Comparison of ENCODE assay signal across 1 cellular context in the genomic region with DNA sequence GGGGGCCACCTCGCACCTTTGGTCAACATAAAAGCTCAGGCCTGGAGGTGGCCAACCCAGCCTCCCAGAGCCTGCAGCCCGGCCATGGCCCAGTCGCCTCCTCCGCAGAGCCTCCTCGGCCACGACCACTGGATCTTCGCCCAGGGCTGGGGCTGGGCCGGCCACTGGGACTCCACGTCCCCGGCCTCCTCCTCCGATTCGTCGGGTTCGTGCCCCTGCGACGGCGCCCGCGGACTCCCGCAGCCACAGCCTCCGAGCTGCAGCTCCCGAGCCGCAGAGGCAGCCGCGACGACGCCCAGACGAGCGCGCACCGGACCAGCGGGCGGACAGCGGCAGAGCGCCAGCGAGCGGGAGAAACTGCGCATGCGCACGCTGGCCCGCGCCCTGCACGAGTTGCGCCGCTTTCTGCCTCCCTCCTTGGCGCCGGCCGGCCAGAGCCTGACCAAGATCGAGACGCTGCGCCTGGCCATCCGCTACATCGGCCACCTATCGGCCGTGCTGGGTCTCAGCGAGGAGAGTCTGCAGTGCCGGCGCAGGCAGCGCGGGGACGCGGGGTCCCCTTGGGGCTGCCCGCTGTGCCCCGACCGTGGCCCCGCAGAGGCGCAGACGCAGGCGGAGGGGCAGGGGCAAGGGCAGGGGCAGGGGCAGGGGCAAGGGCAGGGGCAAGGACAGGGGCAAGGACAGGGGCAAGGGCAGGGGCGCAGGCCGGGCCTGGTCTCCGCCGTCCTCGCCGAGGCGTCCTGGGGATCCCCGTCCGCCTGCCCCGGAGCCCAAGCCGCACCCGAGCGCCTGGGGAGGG.
A peak's percentile ranks its signal among the peaks of the same experiment; 100 is the strongest.
TF ChIP-seq lines count a peak whose summit lies in the region.

A gene with protein sequence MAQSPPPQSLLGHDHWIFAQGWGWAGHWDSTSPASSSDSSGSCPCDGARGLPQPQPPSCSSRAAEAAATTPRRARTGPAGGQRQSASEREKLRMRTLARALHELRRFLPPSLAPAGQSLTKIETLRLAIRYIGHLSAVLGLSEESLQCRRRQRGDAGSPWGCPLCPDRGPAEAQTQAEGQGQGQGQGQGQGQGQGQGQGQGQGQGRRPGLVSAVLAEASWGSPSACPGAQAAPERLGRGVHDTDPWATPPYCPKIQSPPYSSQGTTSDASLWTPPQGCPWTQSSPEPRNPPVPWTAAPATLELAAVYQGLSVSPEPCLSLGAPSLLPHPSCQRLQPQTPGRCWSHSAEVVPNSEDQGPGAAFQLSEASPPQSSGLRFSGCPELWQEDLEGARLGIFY (plus strand): TSS at position 59 of the 799 bp plus-strand sequence. CDS start 26 bp downstream, at position 85.

TF ChIP-seq in K562, 482 proteins besides CTCF, POLR2A, EP300 and RAD21 (continued from another document and continues in another):
- TF ChIP-seq, protein P1, sequence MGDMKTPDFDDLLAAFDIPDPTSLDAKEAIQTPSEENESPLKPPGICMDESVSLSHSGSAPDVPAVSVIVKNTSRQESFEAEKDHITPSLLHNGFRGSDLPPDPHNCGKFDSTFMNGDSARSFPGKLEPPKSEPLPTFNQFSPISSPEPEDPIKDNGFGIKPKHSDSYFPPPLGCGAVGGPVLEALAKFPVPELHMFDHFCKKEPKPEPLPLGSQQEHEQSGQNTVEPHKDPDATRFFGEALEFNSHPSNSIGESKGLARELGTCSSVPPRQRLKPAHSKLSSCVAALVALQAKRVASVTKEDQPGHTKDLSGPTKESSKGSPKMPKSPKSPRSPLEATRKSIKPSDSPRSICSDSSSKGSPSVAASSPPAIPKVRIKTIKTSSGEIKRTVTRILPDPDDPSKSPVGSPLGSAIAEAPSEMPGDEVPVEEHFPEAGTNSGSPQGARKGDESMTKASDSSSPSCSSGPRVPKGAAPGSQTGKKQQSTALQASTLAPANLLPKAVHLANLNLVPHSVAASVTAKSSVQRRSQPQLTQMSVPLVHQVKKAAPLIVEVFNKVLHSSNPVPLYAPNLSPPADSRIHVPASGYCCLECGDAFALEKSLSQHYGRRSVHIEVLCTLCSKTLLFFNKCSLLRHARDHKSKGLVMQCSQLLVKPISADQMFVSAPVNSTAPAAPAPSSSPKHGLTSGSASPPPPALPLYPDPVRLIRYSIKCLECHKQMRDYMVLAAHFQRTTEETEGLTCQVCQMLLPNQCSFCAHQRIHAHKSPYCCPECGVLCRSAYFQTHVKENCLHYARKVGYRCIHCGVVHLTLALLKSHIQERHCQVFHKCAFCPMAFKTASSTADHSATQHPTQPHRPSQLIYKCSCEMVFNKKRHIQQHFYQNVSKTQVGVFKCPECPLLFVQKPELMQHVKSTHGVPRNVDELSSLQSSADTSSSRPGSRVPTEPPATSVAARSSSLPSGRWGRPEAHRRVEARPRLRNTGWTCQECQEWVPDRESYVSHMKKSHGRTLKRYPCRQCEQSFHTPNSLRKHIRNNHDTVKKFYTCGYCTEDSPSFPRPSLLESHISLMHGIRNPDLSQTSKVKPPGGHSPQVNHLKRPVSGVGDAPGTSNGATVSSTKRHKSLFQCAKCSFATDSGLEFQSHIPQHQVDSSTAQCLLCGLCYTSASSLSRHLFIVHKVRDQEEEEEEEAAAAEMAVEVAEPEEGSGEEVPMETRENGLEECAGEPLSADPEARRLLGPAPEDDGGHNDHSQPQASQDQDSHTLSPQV (IDR thresholded peaks at IDR 0.05), result peak; percentile 82
- TF ChIP-seq ZNF184 (CRISPR knock-in tag; IDR thresholded peaks at IDR 0.05) (no peak), TRIM28 (IDR thresholded peaks at IDR 0.05) (no peak), EWSR1 (IDR thresholded peaks at IDR 0.05; ENCODE audit: borderline replicate concordance, low read depth, partially characterized antibody) (no peak), PHF8 (IDR thresholded peaks at IDR 0.05; ENCODE audit: borderline replicate concordance, low read length) (peak; percentile 58; the same call in 1 of the 2 replicates), ZNF436 (CRISPR knock-in tag; IDR thresholded peaks at IDR 0.05) (no peak), OTX1 (CRISPR knock-in tag; IDR thresholded peaks at IDR 0.05) (no peak), ZNF354B (CRISPR knock-in tag; IDR thresholded peaks at IDR 0.05) (no peak), PHF21A (IDR thresholded peaks at IDR 0.05; ENCODE audit: borderline replicate concordance, low read depth) (no peak), MTA1 (IDR thresholded peaks at IDR 0.05; ENCODE audit: borderline replicate concordance) (no peak), NR3C1 (CRISPR knock-in tag; IDR thresholded peaks at IDR 0.05) (peak; percentile 91), RB1 (IDR thresholded peaks at IDR 0.05; ENCODE audit: low read depth) (peak; percentile 82; the same call in 1 of the 2 replicates), ZBTB1 (CRISPR knock-in tag; IDR thresholded peaks at IDR 0.05; ENCODE audit: borderline replicate concordance, low read depth) (peak; percentile 50; the same call in 1 of the 2 replicates), PKNOX1 (IDR thresholded peaks at IDR 0.05) (no peak), ZBTB33 (CRISPR knock-in tag; IDR thresholded peaks at IDR 0.05) (peak; percentile 98), CHD4 (IDR thresholded peaks at IDR 0.05; ENCODE audit: insufficient read depth, insufficient replicate concordance, low read depth, low read length, poor library complexity, severe bottlenecking) (no peak), ATF1 (CRISPR knock-in tag; IDR thresholded peaks at IDR 0.05) (no peak), ATF1 (tag; IDR thresholded peaks at IDR 0.05) (peak; percentile 39; the same call in 1 of the 2 replicates), CGGBP1 (CRISPR knock-in tag; IDR thresholded peaks at IDR 0.05) (no peak), PHB2 (IDR thresholded peaks at IDR 0.05; ENCODE audit: low read depth) (no peak), ARID4B (CRISPR knock-in tag; IDR thresholded peaks at IDR 0.05) (0 out of 2 replicates have a peak, but pooled peaks have one; percentile 56), CBX2 (IDR thresholded peaks at IDR 0.05; ENCODE audit: insufficient read depth, low read length, poor library complexity, severe bottlenecking) (no peak), CHD2 (IDR thresholded peaks at IDR 0.05; ENCODE audit: low read depth, low read length) (no peak)
- TF ChIP-seq, protein P2, sequence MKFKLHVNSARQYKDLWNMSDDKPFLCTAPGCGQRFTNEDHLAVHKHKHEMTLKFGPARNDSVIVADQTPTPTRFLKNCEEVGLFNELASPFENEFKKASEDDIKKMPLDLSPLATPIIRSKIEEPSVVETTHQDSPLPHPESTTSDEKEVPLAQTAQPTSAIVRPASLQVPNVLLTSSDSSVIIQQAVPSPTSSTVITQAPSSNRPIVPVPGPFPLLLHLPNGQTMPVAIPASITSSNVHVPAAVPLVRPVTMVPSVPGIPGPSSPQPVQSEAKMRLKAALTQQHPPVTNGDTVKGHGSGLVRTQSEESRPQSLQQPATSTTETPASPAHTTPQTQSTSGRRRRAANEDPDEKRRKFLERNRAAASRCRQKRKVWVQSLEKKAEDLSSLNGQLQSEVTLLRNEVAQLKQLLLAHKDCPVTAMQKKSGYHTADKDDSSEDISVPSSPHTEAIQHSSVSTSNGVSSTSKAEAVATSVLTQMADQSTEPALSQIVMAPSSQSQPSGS (CRISPR knock-in tag; IDR thresholded peaks at IDR 0.05), result 0 out of 2 replicates have a peak, but pooled peaks have one; percentile 16
- TF ChIP-seq, protein P3, sequence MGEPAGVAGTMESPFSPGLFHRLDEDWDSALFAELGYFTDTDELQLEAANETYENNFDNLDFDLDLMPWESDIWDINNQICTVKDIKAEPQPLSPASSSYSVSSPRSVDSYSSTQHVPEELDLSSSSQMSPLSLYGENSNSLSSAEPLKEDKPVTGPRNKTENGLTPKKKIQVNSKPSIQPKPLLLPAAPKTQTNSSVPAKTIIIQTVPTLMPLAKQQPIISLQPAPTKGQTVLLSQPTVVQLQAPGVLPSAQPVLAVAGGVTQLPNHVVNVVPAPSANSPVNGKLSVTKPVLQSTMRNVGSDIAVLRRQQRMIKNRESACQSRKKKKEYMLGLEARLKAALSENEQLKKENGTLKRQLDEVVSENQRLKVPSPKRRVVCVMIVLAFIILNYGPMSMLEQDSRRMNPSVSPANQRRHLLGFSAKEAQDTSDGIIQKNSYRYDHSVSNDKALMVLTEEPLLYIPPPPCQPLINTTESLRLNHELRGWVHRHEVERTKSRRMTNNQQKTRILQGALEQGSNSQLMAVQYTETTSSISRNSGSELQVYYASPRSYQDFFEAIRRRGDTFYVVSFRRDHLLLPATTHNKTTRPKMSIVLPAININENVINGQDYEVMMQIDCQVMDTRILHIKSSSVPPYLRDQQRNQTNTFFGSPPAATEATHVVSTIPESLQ (CRISPR knock-in tag; IDR thresholded peaks at IDR 0.05), result peak; percentile 85; the same call in 1 of the 2 replicates
